18 cellular contexts compared by ENCODE assay signal in genomic region chr14:56487761-56488160, GRCh38.
DNase-seq lines count a peak whose midpoint lies in the region; ATAC-seq and TF ChIP-seq lines count a peak whose summit lies in the region.
"Had no signal": no experiment of that assay in that cellular context is flagged by ENCODE, and none has a peak within 500 bp of the region (broad histone marks: within the 10 kb centered on the region; RNA-seq: fewer than 3 reads in every experiment).

No MANE protein-coding gene starts in this region.

- H3K4me1 Mint-ChIP-seq in activated CD8-positive, alpha-beta memory T cell treated with anti-CD3 and anti-CD28 coated beads, Interleukin-2, amount 10 ng/mL, durations not matched to agents 7 days and 5 days, result no peaks in the 10 kb centered on the region

- no peak for TF ChIP-seq POLR2A in stomach (IDR thresholded peaks at IDR 0.05)
- TF ChIP-seq POLR2A in gastroesophageal sphincter (IDR thresholded peaks at IDR 0.05), result no peak

- H3K27me3 Mint-ChIP-seq in activated CD8-positive, alpha-beta memory T cell treated with anti-CD3 and anti-CD28 coated beads, Interleukin-2, amount 10 ng/mL, durations not matched to agents 7 days and 5 days, result peaks cover 10% of the 10 kb centered on the region
- H3K27me3 Mint-ChIP-seq: activated CD4-positive, alpha-beta memory T cell treated with anti-CD3 and anti-CD28 coated beads for 36 hours; stimulated activated naive CD8-positive, alpha-beta T cell treated with anti-CD3 and anti-CD28 coated beads, Interleukin-15, Interleukin-2, amounts not matched to agents 100 ng/mL and 50 ng/mL, for 24 hours had no signal

- no peaks in the 10 kb centered on the region for H3K27me3 ChIP-seq in brain microvascular endothelial cell (replicated peaks)
- H3K27me3 ChIP-seq in stomach, result no peaks in the 10 kb centered on the region
- no peaks in the 10 kb centered on the region for H3K27me3 ChIP-seq in gastroesophageal sphincter
- H3K27me3 ChIP-seq: adrenal gland, left lung, vagina had no signal

- intact Hi-C loops in stomach (cut with DNase I; ENCODE audit: low total_unique reads), result no loop called here

- peak; percentile 15 for DNase-seq in AG08395 (ENCODE audit: low spot score)
- DNase-seq in HPDE6-E6E7 (ENCODE audit: extremely low spot score), result peak; percentile 13
- DNase-seq in brain microvascular endothelial cell, result peak; percentile 16
- DNase-seq in iris pigment epithelial cell (ENCODE audit: low read depth), result peak; percentile 81
- DNase-seq in stomach, result no peak
- DNase-seq in NCI-H510A treated with DMSO at 0.1 percent for 48 hours (lab: John Stamatoyannopoulos, UW), result no peak
- no peak for DNase-seq in activated CD8-positive, alpha-beta memory T cell treated with anti-CD3 and anti-CD28 coated beads, Interleukin-2, amount 10 ng/mL, durations not matched to agents 7 days and 5 days
- DNase-seq: activated CD4-positive, alpha-beta memory T cell treated with anti-CD3 and anti-CD28 coated beads for 36 hours; adrenal gland; AML-193; Karpas-422; left lung; NCI-H1436 treated with DMSO at 0.1 percent for 48 hours; NCI-H446 had no signal

- TF ChIP-seq CTCF in brain microvascular endothelial cell (IDR thresholded peaks at IDR 0.05; ENCODE audit: low read depth, low read length, missing control alignments), result no peak
- no peak for TF ChIP-seq CTCF in stomach (IDR thresholded peaks at IDR 0.05)
- no peak for TF ChIP-seq CTCF in gastroesophageal sphincter (IDR thresholded peaks at IDR 0.05)

- H3K4me3 Mint-ChIP-seq in activated CD8-positive, alpha-beta memory T cell treated with anti-CD3 and anti-CD28 coated beads, Interleukin-2, amount 10 ng/mL, durations not matched to agents 7 days and 5 days, result no peak overlapping the region
- H3K4me3 Mint-ChIP-seq: activated CD4-positive, alpha-beta memory T cell treated with anti-CD3 and anti-CD28 coated beads for 36 hours; activated T-helper 1 cell treated with anti-CD3 and anti-CD28 coated beads, Interleukin-12 subunit alpha, Interleukin-12 subunit beta, Interleukin-2, Interleukin-4 antibody, amounts not matched to agents 30 ng/mL and 10 ng/mL and 1 ng/mL, durations not matched to agents 14 hours and 24 hours and 36 hours; stimulated activated naive CD8-positive, alpha-beta T cell treated with anti-CD3 and anti-CD28 coated beads, Interleukin-15, Interleukin-2, amounts not matched to agents 100 ng/mL and 50 ng/mL, for 24 hours had no signal

- in situ Hi-C loops in brain microvascular endothelial cell (cut with HindIII; ENCODE audit: low pct_ligation_motif_present, low sequenced_read_pairs), result loop anchor here (25.0 kb wide), 1 partner anchor 1050 kb away; the partner anchor contains the start of gene TBPL2

- no peak overlapping the region for H3K4me3 ChIP-seq in brain microvascular endothelial cell (ENCODE audit: low read depth, low read length)
- H3K4me3 ChIP-seq in stomach, result no peak overlapping the region
- H3K4me3 ChIP-seq in gastroesophageal sphincter, result no peak overlapping the region
- H3K4me3 ChIP-seq: adrenal gland, left lung, vagina had no signal

- H3K27ac Mint-ChIP-seq in activated CD8-positive, alpha-beta memory T cell treated with anti-CD3 and anti-CD28 coated beads, Interleukin-2, amount 10 ng/mL, durations not matched to agents 7 days and 5 days, result no peak overlapping the region
- H3K27ac Mint-ChIP-seq: activated CD4-positive, alpha-beta memory T cell treated with anti-CD3 and anti-CD28 coated beads for 36 hours; activated T-helper 1 cell treated with anti-CD3 and anti-CD28 coated beads, Interleukin-12 subunit alpha, Interleukin-12 subunit beta, Interleukin-2, Interleukin-4 antibody, amounts not matched to agents 30 ng/mL and 10 ng/mL and 1 ng/mL, durations not matched to agents 14 hours and 24 hours and 36 hours; stimulated activated naive CD8-positive, alpha-beta T cell treated with anti-CD3 and anti-CD28 coated beads, Interleukin-15, Interleukin-2, amounts not matched to agents 100 ng/mL and 50 ng/mL, for 24 hours had no signal

- no peaks in the 10 kb centered on the region for H3K36me3 Mint-ChIP-seq in activated CD8-positive, alpha-beta memory T cell treated with anti-CD3 and anti-CD28 coated beads, Interleukin-2, amount 10 ng/mL, durations not matched to agents 7 days and 5 days
- H3K36me3 Mint-ChIP-seq: activated CD4-positive, alpha-beta memory T cell treated with anti-CD3 and anti-CD28 coated beads for 36 hours had no signal

- H3K27ac ChIP-seq in brain microvascular endothelial cell, result no peak overlapping the region
- H3K27ac ChIP-seq in stomach, result no peak overlapping the region
- no peak overlapping the region for H3K27ac ChIP-seq in gastroesophageal sphincter
- H3K27ac ChIP-seq: adrenal gland, left lung, vagina had no signal

- no peaks in the 10 kb centered on the region for H3K36me3 ChIP-seq in brain microvascular endothelial cell (replicated peaks)
- no peaks in the 10 kb centered on the region for H3K36me3 ChIP-seq in stomach
- no peaks in the 10 kb centered on the region for H3K36me3 ChIP-seq in gastroesophageal sphincter
- H3K36me3 ChIP-seq: adrenal gland, left lung, vagina had no signal

- no peaks in the 10 kb centered on the region for H3K9me3 Mint-ChIP-seq in activated CD8-positive, alpha-beta memory T cell treated with anti-CD3 and anti-CD28 coated beads, Interleukin-2, amount 10 ng/mL, durations not matched to agents 7 days and 5 days (ENCODE audit: low read depth)
- H3K9me3 Mint-ChIP-seq: activated CD4-positive, alpha-beta memory T cell treated with anti-CD3 and anti-CD28 coated beads for 36 hours; activated T-helper 1 cell treated with anti-CD3 and anti-CD28 coated beads, Interleukin-12 subunit alpha, Interleukin-12 subunit beta, Interleukin-2, Interleukin-4 antibody, amounts not matched to agents 30 ng/mL and 10 ng/mL and 1 ng/mL, durations not matched to agents 14 hours and 24 hours and 36 hours; stimulated activated naive CD8-positive, alpha-beta T cell treated with anti-CD3 and anti-CD28 coated beads, Interleukin-15, Interleukin-2, amounts not matched to agents 100 ng/mL and 50 ng/mL, for 24 hours had no signal

- H3K4me1 ChIP-seq in stomach (peaks cover 0 to 7% (median 3%) of the 10 kb centered on the region in 4 donors), gastroesophageal sphincter (peaks cover 0 to 8% (median 0%) of the 10 kb centered on the region in 3 donors)
- H3K4me1 ChIP-seq: adrenal gland had no signal

- CTCF ChIA-PET in activated CD8-positive, alpha-beta memory T cell treated with anti-CD3 and anti-CD28 coated beads, Interleukin-2, amount 10 ng/mL, durations not matched to agents 7 days and 5 days (lab: Charles Lee), result interaction anchor here (1.2 kb wide), 1 partner anchor 14 kb away, joined by 5 read pairs; no protein-coding TSS in a partner anchor

- WGBS in stomach, 5 donors, result 39 to 54% (median 53%) methylated on average over 1 of the region's 1 CpG
- WGBS in gastroesophageal sphincter (ENCODE audit: low coverage in 1 of 2), 2 donors, result 57% methylated on average over 1 of the region's 1 CpG; no CpG with 5 or more reads in 1 of the 2 donors

- no peak for ATAC-seq in gastroesophageal sphincter
- ATAC-seq in activated CD8-positive, alpha-beta memory T cell treated with anti-CD3 and anti-CD28 coated beads, Interleukin-2, amount 10 ng/mL, durations not matched to agents 7 days and 5 days, result no peak

- H3K9me3 ChIP-seq in stomach (no peaks in the 10 kb centered on the region), gastroesophageal sphincter (no peaks in the 10 kb centered on the region)
- H3K9me3 ChIP-seq: adrenal gland, left lung, vagina had no signal

- TF ChIP-seq EP300 in stomach (IDR thresholded peaks at IDR 0.05), result no peak
- no peak for TF ChIP-seq EP300 in gastroesophageal sphincter (IDR thresholded peaks at IDR 0.05)

Comparison
In these comparisons a context has a peak if more than half of its experiments do, and no peak if none do; other contexts are left out.
1. DNase-seq: peak in AG08395 (single experiment), HPDE6-E6E7 (single experiment), brain microvascular endothelial cell (single experiment) and iris pigment epithelial cell (single experiment); none in stomach (single experiment), NCI-H510A treated with DMSO at 0.1 percent for 48 hours (single experiment) and activated CD8-positive, alpha-beta memory T cell treated with anti-CD3 and anti-CD28 coated beads, Interleukin-2, amount 10 ng/mL, durations not matched to agents 7 days and 5 days (single experiment).